In genomic region chr4:70613182-70613892, GRCh38 we compare ENCODE assay signal across 12 cellular contexts. TPM values are rescaled to one million over a fixed set of nuclear protein-coding genes. Genes with fewer than 3 reads are reported as not detected.
DNase-seq lines count a peak whose midpoint lies in the region; ATAC-seq, FAIRE-seq and TF ChIP-seq lines count a peak whose summit lies in the region.
"Had no signal": no experiment of that assay in that cellular context is flagged by ENCODE, and none has a peak within 500 bp of the region (broad histone marks: within the 10 kb centered on the region; RNA-seq: fewer than 3 reads in every experiment).

No MANE protein-coding gene starts in this region.

- H3K4me2 ChIP-seq in H1 (ENCODE audit: insufficient read depth in 1 of 2, low read depth in 2 of 2, low read length in 2 of 2) = no peak overlapping the region

- CTCF ChIA-PET in H1 (lab: Charles Lee; ENCODE audit: partially characterized antibody) (interaction anchor here (0.9 kb wide), 1 partner anchor 69 kb away, joined by 3 read pairs; no protein-coding TSS in a partner anchor), WTC11 (lab: Charles Lee) (interaction anchor here (1.8 kb wide), 1 partner anchor 11 kb away, joined by 6 read pairs; no protein-coding TSS in a partner anchor)

- POLR2A ChIA-PET in H1 (lab: Charles Lee; ENCODE audit: partially characterized antibody) (no interaction called here), WTC11 (lab: Charles Lee) (no interaction called here)

- H4K8ac ChIP-seq in H1 (ENCODE audit: extremely low read depth, insufficient read depth, low read length) = no peak overlapping the region

- H3K4ac ChIP-seq in H1 (replicated peaks; ENCODE audit: insufficient read length, low read depth, low read length) = no peak overlapping the region

- H3K27ac Mint-ChIP-seq in activated T-cell treated with anti-CD3 and anti-CD28 coated beads, Interleukin-2, amount 50 U/mL, for 72 hours = no peak overlapping the region
- no peak overlapping the region for H3K27ac Mint-ChIP-seq in WTC11

- 82% methylated on average over 7 of the region's 7 CpGs; no CpG with 5 or more reads in 1 of the 2 experiments for whole genome bisulfite sequencing in H1 (ENCODE audit: extremely low coverage in 1 of 2, insufficient coverage in 1 of 2, insufficient read length in 1 of 2, insufficient replicate concordance in 2 of 2, low coverage in 1 of 2, low lambda C conversion rate in 2 of 2, missing lambda C conversion rate in 1 of 2), 2 experiments

- H3K4me1 Mint-ChIP-seq in activated T-cell treated with anti-CD3 and anti-CD28 coated beads, Interleukin-2, amount 50 U/mL, for 72 hours (ENCODE audit: low read depth) = peaks cover 26% of the 10 kb centered on the region
- peaks cover 3% of the 10 kb centered on the region for H3K4me1 Mint-ChIP-seq in WTC11

- no peak for TF ChIP-seq EP300 in H1 (IDR thresholded peaks at IDR 0.05; ENCODE audit: borderline replicate concordance in 1 of 2, low read depth in 2 of 2, low read length in 2 of 2)

- H3K9me3 ChIP-seq in H1 (ENCODE audit: insufficient read depth in 2 of 2, low read depth in 1 of 2, low read length in 1 of 2) (no peaks in the 10 kb centered on the region), subcutaneous abdominal adipose tissue (ENCODE audit: control insufficient read depth in 5 of 5, low read length in 5 of 5) (no peaks in the 10 kb centered on the region)
- H3K9me3 ChIP-seq: neutrophil had no signal

- no peaks in the 10 kb centered on the region for H3K9me3 Mint-ChIP-seq in activated T-cell treated with anti-CD3 and anti-CD28 coated beads, Interleukin-2, amount 50 U/mL, for 72 hours
- peaks cover 4% of the 10 kb centered on the region for H3K9me3 Mint-ChIP-seq in WTC11

- H2BK5ac ChIP-seq in H1 (ENCODE audit: low read depth, low read length) = no peak overlapping the region

- no peak overlapping the region for H2BK120ac ChIP-seq in H1 (replicated peaks; ENCODE audit: low read depth, low read length)

- no peak overlapping the region for H3K14ac ChIP-seq in H1 (ENCODE audit: insufficient read length)

- no peak for TF ChIP-seq POLR2A in H1 (IDR thresholded peaks at IDR 0.05; ENCODE audit: control extremely low read depth in 1 of 2, low read depth in 2 of 2, low read length in 2 of 2)

- no peak overlapping the region for H4K5ac ChIP-seq in H1 (ENCODE audit: insufficient read length, low read depth, low read length)

- no peak for FAIRE-seq in H1 (lab: Jason Lieb, UNC)
- FAIRE-seq: H54 had no signal

- H3K27me3 Mint-ChIP-seq in activated T-cell treated with anti-CD3 and anti-CD28 coated beads, Interleukin-2, amount 50 U/mL, for 72 hours (ENCODE audit: low read depth) = peaks cover 15% of the 10 kb centered on the region
- H3K27me3 Mint-ChIP-seq in WTC11 (ENCODE audit: low read depth) = no peaks in the 10 kb centered on the region

- no peaks in the 10 kb centered on the region for H3K36me3 Mint-ChIP-seq in activated T-cell treated with anti-CD3 and anti-CD28 coated beads, Interleukin-2, amount 50 U/mL, for 72 hours (ENCODE audit: insufficient read depth in 2 of 2)
- H3K36me3 Mint-ChIP-seq in WTC11 = no peaks in the 10 kb centered on the region

- no peak overlapping the region for H2BK15ac ChIP-seq in H1 (ENCODE audit: low read length)

- no peak overlapping the region for H3K18ac ChIP-seq in H1 (ENCODE audit: extremely low read depth, low read length)

- H4K91ac ChIP-seq in H1 (replicated peaks; ENCODE audit: insufficient read length, low read length) = no peak overlapping the region

- H3K27ac ChIP-seq in H1 (ENCODE audit: low read depth, low read length) (no peak overlapping the region), subcutaneous abdominal adipose tissue (ENCODE audit: low read depth, low read length) (peak overlapping the region; percentile 76)
- H3K27ac ChIP-seq: neutrophil had no signal

- TF ChIP-seq CTCF in H1 (IDR thresholded peaks at IDR 0.05; ENCODE audit: control extremely low read depth in 1 of 3, insufficient read depth in 1 of 3, low read depth in 1 of 3, low read length in 3 of 3) (no peak), WTC11 (IDR thresholded peaks at IDR 0.05) (no peak)

- no peaks in the 10 kb centered on the region for H4K20me1 ChIP-seq in H1 (replicated peaks in 1 of 2; ENCODE audit: control insufficient read depth in 1 of 2, insufficient read depth in 2 of 2, low read length in 2 of 2)

- H3K56ac ChIP-seq in H1 (replicated peaks; ENCODE audit: insufficient read length, low read depth, low read length) = no peak overlapping the region

- no peak overlapping the region for H3K9ac ChIP-seq in H1 (replicated peaks in 1 of 4; ENCODE audit: extremely low read depth in 1 of 4, low read depth in 3 of 4, low read length in 3 of 4)
- H3K9ac ChIP-seq in subcutaneous abdominal adipose tissue (ENCODE audit: low read length in 5 of 5) = peak overlapping the region; percentile 21 to 64 (median 48)

- no peaks in the 10 kb centered on the region for H3K79me1 ChIP-seq in H1 (ENCODE audit: low read depth, low read length)

- no peak overlapping the region for H3K23ac ChIP-seq in H1 (ENCODE audit: insufficient read length)

- DNase-seq in activated T-cell treated with anti-CD3 and anti-CD28 coated beads, Interleukin-2, amount 50 U/mL, for 72 hours = no peak
- DNase-seq in activated T-cell treated with anti-CD3 and anti-CD28 coated beads, Interleukin-2, amount 50 U/mL, for 1 hour = no peak
- DNase-seq in H1 (ENCODE audit: low read depth in 1 of 2, low spot score in 2 of 2) (no peak), cerebellar cortex (ENCODE audit: low spot score) (no peak), NCI-H69 (lab: John Stamatoyannopoulos, UW) (no peak), WTC11 (ENCODE audit: low spot score) (no peak)

- H3K4me1 ChIP-seq in H1 (replicated peaks in 1 of 4; ENCODE audit: control insufficient read depth in 3 of 4, insufficient read depth in 4 of 4, low read length in 3 of 4) (no peaks in the 10 kb centered on the region), subcutaneous abdominal adipose tissue (ENCODE audit: control insufficient read depth in 5 of 5, insufficient read depth in 5 of 5, low read length in 5 of 5) (peaks cover 0 to 18% (median 11%) of the 10 kb centered on the region in 5 donors)

- H3K4me3 ChIP-seq in H1 (ENCODE audit: extremely low read depth in 1 of 4, insufficient read depth in 2 of 4, low read depth in 3 of 4, low read length in 4 of 4) = no peak overlapping the region
- peak overlapping the region; percentile 46 to 63 (median 55) for H3K4me3 ChIP-seq in subcutaneous abdominal adipose tissue (ENCODE audit: low read depth in 1 of 5, low read length in 5 of 5)

- H2BK12ac ChIP-seq in H1 (ENCODE audit: low read depth, low read length) = no peak overlapping the region

- H2AK5ac ChIP-seq in H1 (ENCODE audit: low read depth, low read length) = no peak overlapping the region

- no peak overlapping the region for H2BK20ac ChIP-seq in H1 (ENCODE audit: low read length)

- H3K79me2 ChIP-seq in H1 (ENCODE audit: control insufficient read depth in 1 of 2, insufficient read depth in 2 of 2, low read length in 2 of 2) = no peaks in the 10 kb centered on the region

- peak; percentile 15 to 37 for ATAC-seq in activated T-cell treated with anti-CD3 and anti-CD28 coated beads, Interleukin-2, amount 50 U/mL, for 72 hours (replicated peaks in 1 of 2)
- ATAC-seq in HG03045 (IDR thresholded peaks at IDR 0.05; ENCODE audit: unreplicated experiment) (peak; percentile 52), WTC11 (no peak)

- 0 out of 2 replicates have a peak overlapping the region, but pooled peaks have one; percentile 6 for H2AFZ ChIP-seq in H1 (ENCODE audit: low read length)

- no peaks in the 10 kb centered on the region for H3K23me2 ChIP-seq in H1 (ENCODE audit: low read depth, low read length)

- no peak for TF ChIP-seq RAD21 in H1 (IDR thresholded peaks at IDR 0.05 in 1 of 2, conservative IDR thresholded peaks at IDR 0.05 in 1 of 2; ENCODE audit: low read depth in 2 of 2, low read length in 2 of 2)

- peak overlapping the region; percentile 37 to 49 for H3K4me3 Mint-ChIP-seq in activated T-cell treated with anti-CD3 and anti-CD28 coated beads, Interleukin-2, amount 50 U/mL, for 72 hours
- no peak overlapping the region for H3K4me3 Mint-ChIP-seq in WTC11

- H3K27me3 ChIP-seq in H1 (replicated peaks in 1 of 4; ENCODE audit: control insufficient read depth in 3 of 4, extremely low read depth in 1 of 4, insufficient read depth in 3 of 4, low read length in 3 of 4) (no peaks in the 10 kb centered on the region), subcutaneous abdominal adipose tissue (ENCODE audit: control insufficient read depth in 5 of 5, insufficient read depth in 4 of 5, low read length in 5 of 5) (no peaks in the 10 kb centered on the region)

- H3K36me3 ChIP-seq in H1 (ENCODE audit: control insufficient read depth in 2 of 4, insufficient read depth in 4 of 4, low read length in 3 of 4) = no peaks in the 10 kb centered on the region
- H3K36me3 ChIP-seq in subcutaneous abdominal adipose tissue (ENCODE audit: control insufficient read depth in 5 of 5, insufficient read depth in 5 of 5, low read length in 5 of 5) = no peaks in the 10 kb centered on the region
- H3K36me3 ChIP-seq: neutrophil had no signal

RNA-seq across cellular contexts. Expression of gene ENAM, which starts 15.2 kb away (rescaled TPM):
- not detected for total RNA-seq in activated T-cell treated with anti-CD3 and anti-CD28 coated beads, Interleukin-2, amount 50 U/mL, for 72 hours
- not detected in 2 replicates for total RNA-seq in H1 (2021; fragmentation: NEBNext Ultra II Directional; extraction: Animal tissue kit (Norgen Biotek cat#: 25700))
- not detected in 2 replicates for polyA plus RNA-seq in H1 (2011; rRNA removed)
- not detected for polyA plus RNA-seq in H1 (2011; cell fraction: cytosol; rRNA removed)
- polyA plus RNA-seq in H1 (2011; cell fraction: nucleus; rRNA removed) = not detected
- polyA plus RNA-seq in H1 (2012, experiment 1 of 2) = not detected in 4 replicates
- not detected for polyA plus RNA-seq in H1 (2012, experiment 2 of 2)
- not detected for polyA plus RNA-seq in H1 (2013, experiment 1 of 2)
- not detected for polyA plus RNA-seq in H1 (2013, experiment 2 of 2)
- not detected in 2 replicates for polyA minus RNA-seq in H1 (2011; rRNA and poly(A)+ RNA removed)
- polyA minus RNA-seq in H1 (2011; cell fraction: cytosol; rRNA and poly(A)+ RNA removed) = not detected
- polyA minus RNA-seq in H1 (2011; cell fraction: nucleus; rRNA and poly(A)+ RNA removed) = not detected
- total RNA-seq in WTC11 (2021) = not detected in 3 replicates
- total RNA-seq: NCI-H460 had no signal

RNA-seq across cellular contexts. Expression of gene AMBN, which starts 21.3 kb away (rescaled TPM):
- not detected for total RNA-seq in activated T-cell treated with anti-CD3 and anti-CD28 coated beads, Interleukin-2, amount 50 U/mL, for 72 hours
- total RNA-seq in H1 (2021; fragmentation: NEBNext Ultra II Directional; extraction: Animal tissue kit (Norgen Biotek cat#: 25700)) = not detected in 2 replicates
- not detected in 2 replicates for polyA plus RNA-seq in H1 (2011; rRNA removed)
- not detected for polyA plus RNA-seq in H1 (2011; cell fraction: cytosol; rRNA removed)
- polyA plus RNA-seq in H1 (2011; cell fraction: nucleus; rRNA removed) = not detected
- polyA plus RNA-seq in H1 (2012, experiment 1 of 2) = not detected in 4 replicates
- polyA plus RNA-seq in H1 (2012, experiment 2 of 2) = not detected
- polyA plus RNA-seq in H1 (2013, experiment 1 of 2) = not detected
- not detected for polyA plus RNA-seq in H1 (2013, experiment 2 of 2)
- polyA minus RNA-seq in H1 (2011; rRNA and poly(A)+ RNA removed) = not detected in 2 replicates
- not detected for polyA minus RNA-seq in H1 (2011; cell fraction: cytosol; rRNA and poly(A)+ RNA removed)
- polyA minus RNA-seq in H1 (2011; cell fraction: nucleus; rRNA and poly(A)+ RNA removed) = not detected
- total RNA-seq in WTC11 (2021) = not detected in 3 replicates
- total RNA-seq: NCI-H460 had no signal
- polyA plus RNA-seq: BJ had no signal

RNA-seq across cellular contexts. Expression of gene JCHAIN, which starts 53.0 kb away (rescaled TPM):
- under 1 TPM in 1 of 2 donors, not detected in 1; 0.49 TPM for total RNA-seq in activated T-cell treated with anti-CD3 and anti-CD28 coated beads, Interleukin-2, amount 50 U/mL, for 72 hours
- total RNA-seq in H1 (2021; fragmentation: NEBNext Ultra II Directional; extraction: Animal tissue kit (Norgen Biotek cat#: 25700)) = not detected in 2 replicates
- polyA plus RNA-seq in H1 (2011; rRNA removed) = not detected in 2 replicates
- polyA plus RNA-seq in H1 (2011; cell fraction: cytosol; rRNA removed) = not detected
- not detected for polyA plus RNA-seq in H1 (2011; cell fraction: nucleus; rRNA removed)
- polyA plus RNA-seq in H1 (2012, experiment 1 of 2) = not detected in 4 replicates
- not detected for polyA plus RNA-seq in H1 (2012, experiment 2 of 2)
- polyA plus RNA-seq in H1 (2013, experiment 1 of 2) = not detected
- polyA plus RNA-seq in H1 (2013, experiment 2 of 2) = not detected
- polyA minus RNA-seq in H1 (2011; rRNA and poly(A)+ RNA removed) = not detected in 2 replicates
- not detected for polyA minus RNA-seq in H1 (2011; cell fraction: cytosol; rRNA and poly(A)+ RNA removed)
- polyA minus RNA-seq in H1 (2011; cell fraction: nucleus; rRNA and poly(A)+ RNA removed) = not detected
- 0.32 to 0.71 TPM (median 0.68 TPM) in 3 replicates for total RNA-seq in WTC11 (2021)
- total RNA-seq: NCI-H460 had no signal

Comparison
In these comparisons a context has a peak if more than half of its experiments do, and no peak if none do; other contexts are left out.
1. H3K4me3 ChIP-seq: peak in subcutaneous abdominal adipose tissue (5 of 5); none in H1 (0 of 4).
2. H3K9ac ChIP-seq: peak in subcutaneous abdominal adipose tissue (5 of 5); none in H1 (0 of 4).